ENCODE assay signal across 28 cellular contexts in genomic region chr5:152439791-152440190, GRCh38. TPM values are rescaled to one million over a fixed set of nuclear protein-coding genes. Genes with fewer than 3 reads are reported as not detected.
"Had no signal": no experiment of that assay in that cellular context is flagged by ENCODE, and none has a peak within 500 bp of the region (broad histone marks: within the 10 kb centered on the region; RNA-seq: fewer than 3 reads in every experiment).

No MANE protein-coding gene starts in this region.

- H3K36me3 Mint-ChIP-seq: activated naive CD4-positive, alpha-beta T cell treated with anti-CD3 and anti-CD28 coated beads, Interleukin-2, amount 50 U/mL, for 24 hours; WTC11 had no signal

- H3K9me3 Mint-ChIP-seq: activated naive CD4-positive, alpha-beta T cell treated with anti-CD3 and anti-CD28 coated beads, Interleukin-2, amount 50 U/mL, for 24 hours; activated T-helper 1 cell treated with anti-CD3 and anti-CD28 coated beads, Interleukin-12 subunit alpha, Interleukin-12 subunit beta, Interleukin-2, Interleukin-4 antibody, amounts not matched to agents 30 ng/mL and 10 ng/mL and 1 ng/mL, durations not matched to agents 14 hours and 24 hours and 36 hours; central memory CD8-positive, alpha-beta T cell; T-helper 1 cell treated with Interleukin-12 subunit alpha and Interleukin-12 subunit beta and Interleukin-4 antibody, amounts not matched to agents 30 μg/mL and 1 μg/mL, for 36 hours had no signal

- H3K4me3 ChIP-seq: ascending aorta, body of pancreas, SJSA1 had no signal

- DNase-seq: activated CD4-positive, alpha-beta T cell treated with anti-CD3 and anti-CD28 coated beads for 48 hours; activated CD4-positive, alpha-beta T cell treated with anti-CD3 and anti-CD28 coated beads, Interleukin-2, amount 50 U/mL, for 4 hours; activated CD4-positive, CD25-positive, alpha-beta regulatory T cell treated with anti-CD3 and anti-CD28 coated beads, Interleukin-2, amount 50 U/mL, for 72 hours; activated CD8-positive, alpha-beta memory T cell treated with anti-CD3 and anti-CD28 coated beads, Interleukin-2, amount 50 U/mL, for 48 hours; activated CD8-positive, alpha-beta T cell treated with anti-CD3 and anti-CD28 coated beads, Interleukin-2, amount 10 ng/mL, durations not matched to agents 7 days and 5 days; activated effector memory CD4-positive, alpha-beta T cell treated with Interleukin-2 at 50 U/mL for 16 hours; activated naive CD4-positive, alpha-beta T cell; activated T-cell treated with anti-CD3 and anti-CD28 coated beads, Interleukin-2, amount 50 U/mL, for 1 hour; body of pancreas; MM.1S; NCI-H1105; NCI-H1436; NCI-H1694 treated with DMSO at 0.1 percent for 48 hours; NCI-H2029 treated with DMSO at 0.1 percent for 48 hours; NCI-H345; NCI-H510A treated with DMSO at 0.1 percent for 48 hours; NCI-H69; NK-92 treated with Interleukin-12 subunit alpha and Interleukin-12 subunit beta, amount 100 ng/mL, for 24 hours; OCI-M1; SHP77 had no signal

- H3K4me1 Mint-ChIP-seq: activated naive CD4-positive, alpha-beta T cell treated with anti-CD3 and anti-CD28 coated beads, Interleukin-2, amount 50 U/mL, for 24 hours; central memory CD8-positive, alpha-beta T cell had no signal

- FAIRE-seq: bronchial epithelial cell had no signal

- H3K27me3 ChIP-seq: ascending aorta, body of pancreas, SJSA1 had no signal

- H3K36me3 ChIP-seq: ascending aorta, SJSA1 had no signal

- H3K4me3 Mint-ChIP-seq: activated CD8-positive, alpha-beta T cell treated with anti-CD3 and anti-CD28 coated beads, Interleukin-2, amount 10 ng/mL, durations not matched to agents 7 days and 5 days; activated naive CD4-positive, alpha-beta T cell treated with anti-CD3 and anti-CD28 coated beads, Interleukin-2, amount 50 U/mL, for 24 hours; activated T-helper 1 cell treated with anti-CD3 and anti-CD28 coated beads, Interleukin-12 subunit alpha, Interleukin-12 subunit beta, Interleukin-2, Interleukin-4 antibody, amounts not matched to agents 30 ng/mL and 10 ng/mL and 1 ng/mL, durations not matched to agents 14 hours and 24 hours and 36 hours; central memory CD8-positive, alpha-beta T cell; T-helper 1 cell treated with Interleukin-12 subunit alpha and Interleukin-12 subunit beta and Interleukin-4 antibody, amounts not matched to agents 30 μg/mL and 1 μg/mL, for 36 hours; WTC11 had no signal

- H3K9me3 ChIP-seq: ascending aorta, body of pancreas, SJSA1 had no signal

- H3K27ac Mint-ChIP-seq: activated CD8-positive, alpha-beta T cell treated with anti-CD3 and anti-CD28 coated beads, Interleukin-2, amount 10 ng/mL, durations not matched to agents 7 days and 5 days; activated naive CD4-positive, alpha-beta T cell treated with anti-CD3 and anti-CD28 coated beads, Interleukin-2, amount 50 U/mL, for 24 hours; activated T-helper 1 cell treated with anti-CD3 and anti-CD28 coated beads, Interleukin-12 subunit alpha, Interleukin-12 subunit beta, Interleukin-2, Interleukin-4 antibody, amounts not matched to agents 30 ng/mL and 10 ng/mL and 1 ng/mL, durations not matched to agents 14 hours and 24 hours and 36 hours; T-helper 1 cell treated with Interleukin-12 subunit alpha and Interleukin-12 subunit beta and Interleukin-4 antibody, amounts not matched to agents 30 μg/mL and 1 μg/mL, for 36 hours; WTC11 had no signal

- H3K27ac ChIP-seq: ascending aorta, body of pancreas, SJSA1 had no signal

RNA-seq across cellular contexts. Expression of gene NMUR2, which starts 34.7 kb away (rescaled TPM):
- total RNA-seq: activated CD8-positive, alpha-beta T cell treated with anti-CD3 and anti-CD28 coated beads, Interleukin-2, amount 10 ng/mL, durations not matched to agents 7 days and 5 days; activated T-helper 1 cell treated with anti-CD3 and anti-CD28 coated beads, Interleukin-12 subunit alpha, Interleukin-12 subunit beta, Interleukin-2, Interleukin-4 antibody, amounts not matched to agents 30 ng/mL and 10 ng/mL and 1 ng/mL, durations not matched to agents 14 hours and 24 hours and 36 hours; ascending aorta; body of pancreas; bronchial epithelial cell; SJSA1; WTC11 had no signal
